ENCODE assay signal across 15 cellular contexts in genomic region chr2:181468313-181468712, GRCh38. TPM values are rescaled to one million over a fixed set of nuclear protein-coding genes. Genes with fewer than 3 reads are reported as not detected.
DNase-seq lines count a peak whose midpoint lies in the region; ATAC-seq, FAIRE-seq and TF ChIP-seq lines count a peak whose summit lies in the region.
"Had no signal": no experiment of that assay in that cellular context is flagged by ENCODE, and none has a peak within 500 bp of the region (broad histone marks: within the 10 kb centered on the region; RNA-seq: fewer than 3 reads in every experiment).

No MANE protein-coding gene starts in this region.

- no peak for TF ChIP-seq CTCF in GM12878 (IDR thresholded peaks at IDR 0.05 in 2 of 3, conservative IDR thresholded peaks at IDR 0.05 in 1 of 3; ENCODE audit: control insufficient read depth in 2 of 3, extremely low read depth in 1 of 3, insufficient read depth in 1 of 3, low read depth in 3 of 3, low read length in 3 of 3)
- no peak for TF ChIP-seq CTCF in smooth muscle cell (IDR thresholded peaks at IDR 0.05; ENCODE audit: borderline replicate concordance, insufficient read depth, poor library complexity, severe bottlenecking)

- H3K4me2 ChIP-seq in GM12878 (ENCODE audit: control insufficient read depth, insufficient read depth) (peak overlapping the region; percentile 15; the same call in 1 of the 2 replicates), smooth muscle cell (peak overlapping the region; percentile 65)

- no peak for TF ChIP-seq EP300 in GM12878 (IDR thresholded peaks at IDR 0.05; ENCODE audit: borderline replicate concordance in 1 of 2, control insufficient read depth in 1 of 2, low read depth in 2 of 2, low read length in 2 of 2)

- in situ Hi-C loops in GM12878 (cut with MboI): no loop called here

- TF ChIP-seq POLR2A in GM12878 (IDR thresholded peaks at IDR 0.05; ENCODE audit: low read depth, low read length): no peak

- H3K4me3 ChIP-seq in GM12878 (no peak overlapping the region), smooth muscle cell (no peak overlapping the region)
- H3K4me3 ChIP-seq: heart right ventricle had no signal

- intact Hi-C loops in GM12878 (cut with micrococcal nuclease; ENCODE audit: unreplicated experiment): loop anchor here (10.0 kb wide), 2 partner anchors 484 to 1344 kb away; partner anchors contain the start of gene UBE2E3

- H3K36me3 ChIP-seq in GM12878 (ENCODE audit: control insufficient read depth in 2 of 2, insufficient read depth in 2 of 2, low read length in 1 of 2): peaks cover 0 to 6% of the 10 kb centered on the region in 2 experiments; a peak in 2 of 4 replicates
- H3K36me3 ChIP-seq in smooth muscle cell (ENCODE audit: low read depth): no peaks in the 10 kb centered on the region
- H3K36me3 ChIP-seq: heart right ventricle, neutrophil had no signal

- RAD21 ChIA-PET in GM12878 (lab: Charles Lee; ENCODE audit: unreplicated experiment): interaction anchor here (3.7 to 4.3 kb wide), 5 partner anchors 10 to 363 kb away, joined by 31 to 66 read pairs (median 47); partner anchors contain the start of gene ITGA4

- no peak for ATAC-seq in GM12878

- peaks cover 95% of the 10 kb centered on the region for H3K79me2 ChIP-seq in GM12878 (ENCODE audit: control insufficient read depth, insufficient read depth, low read length)
- H3K79me2 ChIP-seq in smooth muscle cell (ENCODE audit: low read depth): peaks cover 10% of the 10 kb centered on the region

- H3K9me3 ChIP-seq in GM12878 (replicated peaks; ENCODE audit: control insufficient read depth, insufficient read depth, low read length): no peaks in the 10 kb centered on the region
- no peaks in the 10 kb centered on the region for H3K9me3 ChIP-seq in smooth muscle cell (replicated peaks; ENCODE audit: low read depth)
- H3K9me3 ChIP-seq: heart right ventricle, neutrophil had no signal

- H2AFZ ChIP-seq in GM12878 (ENCODE audit: control insufficient read depth, low read depth, low read length) (no peak overlapping the region), smooth muscle cell (ENCODE audit: low read depth) (no peak overlapping the region)

- H3K27me3 Mint-ChIP-seq in activated naive CD4-positive, alpha-beta T cell treated with anti-CD3 and anti-CD28 coated beads, Interleukin-2, amount 10 ng/mL, durations not matched to agents 7 days and 5 days: no peaks in the 10 kb centered on the region

- no peaks in the 10 kb centered on the region for H3K27me3 ChIP-seq in GM12878 (replicated peaks in 1 of 2; ENCODE audit: control insufficient read depth in 2 of 2, insufficient read depth in 2 of 2, low read length in 1 of 2)
- no peaks in the 10 kb centered on the region for H3K27me3 ChIP-seq in smooth muscle cell (ENCODE audit: low read depth)
- H3K27me3 ChIP-seq: heart right ventricle, neutrophil had no signal

- no TSS peak for BruUV-seq in GM12878 (replicated peaks; lab: Mats Ljungman, UMichigan)

- H3K4me3 Mint-ChIP-seq in activated naive CD4-positive, alpha-beta T cell treated with anti-CD3 and anti-CD28 coated beads, Interleukin-2, amount 10 ng/mL, durations not matched to agents 7 days and 5 days: no peak overlapping the region
- H3K4me3 Mint-ChIP-seq: endodermal cell had no signal

- peaks cover 91% of the 10 kb centered on the region for H3K4me1 Mint-ChIP-seq in activated naive CD4-positive, alpha-beta T cell treated with anti-CD3 and anti-CD28 coated beads, Interleukin-2, amount 10 ng/mL, durations not matched to agents 7 days and 5 days
- H3K4me1 Mint-ChIP-seq: endodermal cell had no signal

- H4K20me1 ChIP-seq in GM12878 (ENCODE audit: control insufficient read depth, insufficient read depth): peaks cover 5% of the 10 kb centered on the region; the same call in 1 of the 2 replicates
- H4K20me1 ChIP-seq in smooth muscle cell (ENCODE audit: low read depth): no peaks in the 10 kb centered on the region

- no peaks in the 10 kb centered on the region for H3K9me3 Mint-ChIP-seq in activated naive CD4-positive, alpha-beta T cell treated with anti-CD3 and anti-CD28 coated beads, Interleukin-2, amount 10 ng/mL, durations not matched to agents 7 days and 5 days
- H3K9me3 Mint-ChIP-seq: endodermal cell had no signal

- H3K4me1 ChIP-seq in GM12878 (ENCODE audit: control insufficient read depth, insufficient read depth, low read length): peaks cover 30% of the 10 kb centered on the region
- H3K4me1 ChIP-seq in smooth muscle cell (ENCODE audit: low read depth): no peaks in the 10 kb centered on the region

- SMC1A ChIA-PET in GM12878 (lab: Charles Lee; ENCODE audit: uncharacterized antibody, unreplicated experiment): interaction anchor here (1.0 to 7.1 kb wide), 11 partner anchors 9 to 362 kb away, joined by 3 to 72 read pairs (median 5); partner anchors contain the start of gene ITGA4

- CTCF ChIA-PET in activated naive CD4-positive, alpha-beta T cell treated with anti-CD3 and anti-CD28 coated beads, Interleukin-2, amount 10 ng/mL, durations not matched to agents 7 days and 5 days (lab: Charles Lee): interaction anchor here (0.7 to 3.5 kb wide), 12 partner anchors 9 to 363 kb away, joined by 3 to 47 read pairs (median 4); partner anchors contain the start of gene ITGA4
- CTCF ChIA-PET in GM12878 (lab: Yijun Ruan, JAX): interaction anchor here (0.8 to 4.1 kb wide), 19 partner anchors 10 to 487 kb away, joined by 3 to 106 read pairs (median 7); partner anchors contain the start of gene ITGA4

- H3K27ac ChIP-seq in GM12878 (ENCODE audit: control insufficient read depth, insufficient read depth) (no peak overlapping the region), smooth muscle cell (ENCODE audit: low read depth) (no peak overlapping the region)
- H3K27ac ChIP-seq: heart right ventricle, neutrophil had no signal

- H3K9ac ChIP-seq in GM12878 (ENCODE audit: control insufficient read depth, insufficient read depth, low read length) (no peak overlapping the region), smooth muscle cell (ENCODE audit: low read depth) (no peak overlapping the region)

- DNase-seq in activated naive CD4-positive, alpha-beta T cell treated with anti-CD3 and anti-CD28 coated beads, Interleukin-2, amount 10 ng/mL, durations not matched to agents 7 days and 5 days: no peak
- DNase-seq in activated naive CD4-positive, alpha-beta T cell treated with Interleukin-2 at 50 U/mL for 16 hours: no peak
- DNase-seq in NCI-H226: peak; percentile 32
- no peak for DNase-seq in GM12878 (ENCODE audit: low read depth, low spot score)
- no peak for DNase-seq in smooth muscle cell (lab: John Stamatoyannopoulos, UW; ENCODE audit: unreplicated experiment)
- no peak for DNase-seq in NCI-H2227 treated with DMSO at 0.1 percent for 48 hours (lab: John Stamatoyannopoulos, UW)
- DNase-seq in stimulated activated CD4-positive, alpha-beta T cell treated with anti-CD3 and anti-CD28 coated beads, Interleukin-2, amount 100 ng/mL, for 48 hours: no peak
- no peak for DNase-seq in 8988T
- DNase-seq: amygdala, endodermal cell, heart right ventricle, midbrain, NCI-H1694, NCI-H345 had no signal

- no peak for TF ChIP-seq RAD21 in GM12878 (IDR thresholded peaks at IDR 0.05; ENCODE audit: insufficient read depth, low read depth, low read length)

- peak overlapping the region; percentile 68 for H3K27ac Mint-ChIP-seq in activated naive CD4-positive, alpha-beta T cell treated with anti-CD3 and anti-CD28 coated beads, Interleukin-2, amount 10 ng/mL, durations not matched to agents 7 days and 5 days
- H3K27ac Mint-ChIP-seq: endodermal cell had no signal

- H3F3A ChIP-seq in smooth muscle cell (ENCODE audit: low read depth): no peaks in the 10 kb centered on the region

- POLR2A ChIA-PET in GM12878 (lab: Charles Lee): interaction anchor here (1.1 to 1.2 kb wide), 3 partner anchors 10 to 156 kb away, joined by 3 to 5 read pairs (median 3); no protein-coding TSS in a partner anchor

- no peak for FAIRE-seq in GM12878 (lab: Jason Lieb, UNC)

- peaks cover 73% of the 10 kb centered on the region for H3K36me3 Mint-ChIP-seq in activated naive CD4-positive, alpha-beta T cell treated with anti-CD3 and anti-CD28 coated beads, Interleukin-2, amount 10 ng/mL, durations not matched to agents 7 days and 5 days

TF ChIP-seq in GM12878, 131 proteins besides CTCF, POLR2A, EP300 and RAD21 (continues in another document):
- TF ChIP-seq YBX1 (IDR thresholded peaks at IDR 0.05) (no peak), SIX5 (IDR thresholded peaks at IDR 0.05; ENCODE audit: low read depth, low read length, severe bottlenecking) (no peak), SIN3A (IDR thresholded peaks at IDR 0.05; ENCODE audit: low read depth, low read length) (no peak), PBX3 (IDR thresholded peaks at IDR 0.05; ENCODE audit: insufficient replicate concordance, low read depth, low read length) (no peak)

RNA-seq across cellular contexts. Expression of gene ITGA4, which starts 11.1 kb away (rescaled TPM):
- 729 TPM in 2 replicates for total RNA-seq in GM12878 (2013; cell fraction: nucleolus; rRNA removed)
- total RNA-seq in GM12878 (2014; rRNA removed) (76.2 and 83.9 TPM in 2 replicates), GM12878 (2014; rRNA removed; fragmentation: Illumina TruSeq; extraction: Trizol) (79.5 and 84.7 TPM in 2 replicates), GM12878 (2021) (75.0 and 87.9 TPM in 2 replicates), smooth muscle cell (16.3 and 20.0 TPM in 2 replicates)
- 43.3 TPM for polyA plus RNA-seq in GM12878 (2011; ENCODE audit: low read depth)
- polyA plus RNA-seq in GM12878 (2011; rRNA removed) (25.0 and 34.6 TPM in 2 replicates), GM12878 (2014; fragmentation: Illumina TruSeq; extraction: Trizol) (55.6 and 72.1 TPM in 2 replicates), GM12878 (2014; fragmentation: Nextera tagmentation; extraction: Ambion mirVana) (10 to 100 TPM; 12.4 to 16.2 TPM), GM12878 (2014; rRNA removed) (36.4 and 46.6 TPM in 2 replicates), GM12878 (2016; fragmentation: Nextera tagmentation; extraction: Ambion mirVana) (10 to 100 TPM; 71.4 to 79.3 TPM), smooth muscle cell (5.4 and 7.1 TPM in 2 replicates)
- 7.1 and 9.2 TPM in 2 replicates for polyA plus RNA-seq in GM12878 (2011; cell fraction: cytosol; rRNA removed)
- 36.0 and 42.5 TPM in 2 replicates for polyA plus RNA-seq in GM12878 (2011; cell fraction: nucleus; rRNA removed)
- polyA plus RNA-seq in GM12878 (2012): 65.1 and 66.2 TPM in 2 replicates
- 37.7 and 40.0 TPM in 2 replicates for polyA minus RNA-seq in GM12878 (2011; rRNA and poly(A)+ RNA removed)
- 10.8 and 13.6 TPM in 2 replicates for polyA minus RNA-seq in GM12878 (2011; cell fraction: cytosol; rRNA and poly(A)+ RNA removed)
- polyA minus RNA-seq in GM12878 (2011; cell fraction: nucleus; rRNA and poly(A)+ RNA removed): 99.4 and 174 TPM in 2 replicates
